Comparison of ENCODE assay signal across 8 cellular contexts in the genomic region with DNA sequence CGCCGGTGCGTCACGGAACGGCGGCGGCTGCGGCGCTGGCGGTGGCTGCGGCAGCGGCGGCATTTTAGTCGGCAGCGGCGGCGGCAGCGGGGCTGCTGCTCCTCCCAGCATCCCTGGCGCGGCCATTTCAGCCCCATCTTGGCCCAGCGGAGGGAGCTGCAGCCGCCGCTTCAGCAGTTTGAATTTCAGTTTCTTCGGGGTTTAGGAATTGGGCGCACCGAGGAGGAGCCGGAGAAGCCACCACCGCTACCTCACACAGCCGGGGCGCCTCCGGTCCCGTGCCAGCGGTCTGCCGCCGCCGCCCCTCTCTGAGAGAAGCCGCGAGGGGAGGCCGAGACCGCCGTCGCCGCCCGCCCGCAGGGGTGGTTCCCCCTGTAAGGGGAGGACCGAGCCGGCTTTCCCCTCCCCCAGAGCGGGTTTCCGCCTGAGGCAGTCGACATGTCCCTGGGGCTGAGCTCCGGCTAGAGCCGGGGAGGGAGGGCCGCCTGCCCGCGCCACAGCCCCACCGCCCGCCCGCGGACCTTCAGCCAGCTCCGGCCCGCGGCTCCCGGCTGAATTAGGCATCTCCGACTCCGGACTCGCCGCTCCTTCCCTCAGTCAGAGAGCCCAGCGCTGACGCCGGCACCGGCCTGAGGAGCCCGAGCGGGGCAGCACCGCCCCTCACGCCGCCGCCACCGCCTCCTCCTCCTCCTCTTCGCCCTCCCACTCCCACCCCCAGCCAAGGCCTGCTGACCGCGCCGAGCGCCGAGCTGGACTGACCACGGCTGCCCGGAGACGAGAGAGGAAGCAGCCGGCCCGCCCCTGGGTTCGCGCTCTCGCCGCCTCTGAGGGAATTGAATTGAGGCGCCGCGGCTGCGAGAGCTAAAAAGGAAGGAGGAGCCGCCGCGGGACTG. TPM values are rescaled to one million over a fixed set of nuclear protein-coding genes. Genes with fewer than 3 reads are reported as not detected.
DNase-seq lines count a peak whose midpoint lies in the region; ATAC-seq, FAIRE-seq and TF ChIP-seq lines count a peak whose summit lies in the region.

A gene (plus strand): TSS at position 67 of the 893 bp plus-strand sequence. CDS start 1,053 bp downstream, outside the sequence.

- DNase-seq in AG09319 (ENCODE audit: extremely low read depth, low read depth) (peak; percentile 88), NCI-H2227 treated with DMSO at 0.1 percent for 48 hours (lab: John Stamatoyannopoulos, UW) (peak; percentile 84), keratinocyte (ENCODE audit: low read depth, low spot score) (no peak)
- peak; percentile 91 for DNase-seq in activated CD4-positive, CD25-positive, alpha-beta regulatory T cell treated with anti-CD3 and anti-CD28 coated beads, Interleukin-2, amount 50 U/mL, for 16 hours (ENCODE audit: low read depth, low spot score)
- DNase-seq in central memory CD4-positive, alpha-beta T cell: peak; percentile 96
- peak; percentile 95 to 99 for DNase-seq in stimulated activated CD4-positive, alpha-beta T cell treated with anti-CD3 and anti-CD28 coated beads, Interleukin-15, amount 100 ng/mL, for 1 hour (ENCODE audit: low read depth in 1 of 2, low spot score in 1 of 2)

- H3K9me1 ChIP-seq in keratinocyte (ENCODE audit: control insufficient read depth, extremely low read depth, insufficient read depth, low read length): no peaks in the 10 kb centered on the region

- H3K4me2 ChIP-seq in keratinocyte (ENCODE audit: control insufficient read depth, extremely low read depth, insufficient read depth, low read depth, low read length): peak within 1 kb of the TSS; percentile 97

- peak within 1 kb of the TSS; percentile 95 for H2AFZ ChIP-seq in keratinocyte (ENCODE audit: control insufficient read depth, low read length)

- H3K27me3 ChIP-seq in keratinocyte (ENCODE audit: control insufficient read depth, extremely low read depth, insufficient read depth, low read length): no peaks in the 10 kb centered on the region

- FAIRE-seq in keratinocyte (lab: Jason Lieb, UNC): no peak

- peaks cover 3 to 25% of the 10 kb centered on the region in 2 experiments for H3K36me3 ChIP-seq in keratinocyte (ENCODE audit: control insufficient read depth in 2 of 2, extremely low read depth in 1 of 2, insufficient read depth in 2 of 2, low read length in 2 of 2)

- H3K79me2 ChIP-seq in keratinocyte (ENCODE audit: control insufficient read depth, insufficient read depth, low read length): peaks cover 48% of the 10 kb centered on the region

- H4K20me1 ChIP-seq in keratinocyte (ENCODE audit: control insufficient read depth, extremely low read depth, insufficient read depth, low read length): peaks cover 15% of the 10 kb centered on the region

- H3K9ac ChIP-seq in keratinocyte (ENCODE audit: control insufficient read depth, extremely low read depth, insufficient read depth, low read length): peak within 1 kb of the TSS; percentile 94

- peak; percentile 58 for ATAC-seq in GM18873 (IDR thresholded peaks at IDR 0.05; ENCODE audit: low FRiP score, unreplicated experiment)
- ATAC-seq in HG03135 (IDR thresholded peaks at IDR 0.05; ENCODE audit: unreplicated experiment): peak; percentile 64

- peak within 1 kb of the TSS; percentile 99 to 100 (median 99) for H3K4me3 ChIP-seq in keratinocyte (ENCODE audit: control insufficient read depth in 2 of 3, extremely low read depth in 1 of 3, insufficient read depth in 2 of 3, low read depth in 1 of 3, low read length in 3 of 3)

- TF ChIP-seq CTCF in AG09319 (IDR thresholded peaks at IDR 0.05; ENCODE audit: low read depth, low read length): no peak; the same call in none of the 2 replicates
- TF ChIP-seq CTCF in keratinocyte (optimal IDR thresholded peaks at IDR 0.05 in 1 of 3, IDR thresholded peaks at IDR 0.05 in 1 of 3, conservative IDR thresholded peaks at IDR 0.05 in 1 of 3; ENCODE audit: extremely low read depth in 1 of 3, insufficient read depth in 2 of 3, low read length in 3 of 3): peak in 2 of 3 experiments; percentile 10 to 12

- peak within 1 kb of the TSS; percentile 95 for H3K27ac ChIP-seq in keratinocyte (ENCODE audit: control insufficient read depth, insufficient read depth, low read length)

- no peaks in the 10 kb centered on the region for H3K9me3 ChIP-seq in keratinocyte (ENCODE audit: control insufficient read depth, low read depth, low read length)

- dilution Hi-C loops in keratinocyte (cut with MboI; ENCODE audit: extremely low pct_ligation_motif_present, low sequenced_read_pairs): loop anchor here (25.0 kb wide), 1 partner anchor 171 kb away; no protein-coding TSS in a partner anchor

- peaks cover 12% of the 10 kb centered on the region for H3K4me1 ChIP-seq in keratinocyte (ENCODE audit: control insufficient read depth, extremely low read depth, insufficient read depth, low read length)

RNA-seq across cellular contexts. Expression of the gene that starts here (rescaled TPM):
- 16.3 to 22.3 TPM (median 19.3 TPM) in 3 replicates for polyA plus RNA-seq in keratinocyte
- polyA plus RNA-seq in keratinocyte (2011; ENCODE audit: low read depth): 125 TPM
- polyA plus RNA-seq in keratinocyte (2011; cell fraction: cytosol; rRNA removed): 7.4 and 15.8 TPM in 2 replicates
- polyA plus RNA-seq in keratinocyte (2011; cell fraction: nucleus; rRNA removed): 43.1 and 52.5 TPM in 2 replicates
- 20.4 and 38.9 TPM in 2 replicates for polyA plus RNA-seq in keratinocyte (2012; ENCODE audit: low replicate concordance)
- 19.9 to 41.0 TPM (median 28.5 TPM) in 3 replicates for polyA minus RNA-seq in keratinocyte
- 13.8 TPM for polyA minus RNA-seq in keratinocyte (2011; cell fraction: cytosol; rRNA and poly(A)+ RNA removed)
- 52.3 and 100 TPM in 2 replicates for polyA minus RNA-seq in keratinocyte (2011; cell fraction: nucleus; rRNA and poly(A)+ RNA removed)
